ENCODE assay signal across 12 cellular contexts in the genomic region with DNA sequence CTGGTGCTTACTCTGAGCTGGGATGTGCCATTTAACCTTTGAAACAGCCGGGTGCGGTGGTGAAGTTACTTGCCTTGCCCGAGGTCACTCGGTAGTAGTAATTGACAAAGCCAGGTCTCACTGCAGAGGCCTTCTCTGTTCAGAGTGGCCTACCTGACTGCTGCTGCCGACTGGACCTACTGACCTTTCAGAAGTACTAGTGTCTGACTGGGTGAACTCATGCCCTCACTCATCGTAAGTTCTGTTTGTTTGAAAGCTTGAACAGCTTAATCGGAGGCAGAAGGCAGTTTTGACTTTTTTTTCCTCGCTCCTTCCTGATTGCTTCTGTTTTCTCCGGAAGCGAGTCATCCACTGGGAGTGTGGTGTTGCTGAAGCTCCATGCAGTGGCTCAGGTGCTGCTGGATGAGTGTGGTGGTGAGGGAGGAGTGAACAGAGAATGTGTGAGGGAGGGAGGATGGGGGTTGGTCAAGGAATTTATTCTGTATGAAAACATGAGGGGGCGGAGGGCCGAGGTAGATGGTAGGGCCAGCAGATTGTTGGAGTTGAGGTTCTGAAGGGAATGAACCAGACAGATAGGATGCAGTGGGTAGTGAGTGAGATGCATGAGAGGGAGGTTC. TPM values are rescaled to one million over a fixed set of nuclear protein-coding genes. Genes with fewer than 3 reads are reported as not detected.
DNase-seq lines count a peak whose midpoint lies in the region; ATAC-seq and TF ChIP-seq lines count a peak whose summit lies in the region.
"Had no signal": no experiment of that assay in that cellular context is flagged by ENCODE, and none has a peak within 500 bp of the region (broad histone marks: within the 10 kb centered on the region; RNA-seq: fewer than 3 reads in every experiment).

No MANE protein-coding gene starts in this region.

- H4K5ac ChIP-seq in IMR-90 (ENCODE audit: low read depth, low read length), result peak overlapping the region; percentile 82

- H3K27me3 ChIP-seq in IMR-90 (ENCODE audit: control insufficient read depth, insufficient read depth, low read length), result no peaks in the 10 kb centered on the region; the same call in 1 of the 2 replicates

- dilution Hi-C loops in IMR-90 (cut with HindIII; ENCODE audit: low sequenced_read_pairs, unreplicated experiment), result no loop called here

- H3K9me1 ChIP-seq in IMR-90 (ENCODE audit: insufficient read depth, low read length), result peaks cover 23% of the 10 kb centered on the region

- H2BK20ac ChIP-seq in IMR-90 (ENCODE audit: low read depth, low read length), result peak overlapping the region; percentile 90

- TF ChIP-seq CTCF in IMR-90 (conservative IDR thresholded peaks at IDR 0.05; ENCODE audit: low read depth, low read length) (no peak), chondrocyte (IDR thresholded peaks at IDR 0.05) (no peak), mucosa of descending colon (IDR thresholded peaks at IDR 0.05) (no peak)

- H3K27me3 Mint-ChIP-seq in chondrocyte (ENCODE audit: low read depth), result no peaks in the 10 kb centered on the region

- CTCF ChIA-PET in IMR-90 (lab: Yijun Ruan, JAX), result no interaction called here

- TF ChIP-seq POLR2A in IMR-90 (IDR thresholded peaks at IDR 0.05; ENCODE audit: low read depth, low read length), result no peak

- no peak overlapping the region for H3K4me3 ChIP-seq in IMR-90 (ENCODE audit: insufficient read depth, low read depth, low read length)
- H3K4me3 ChIP-seq in mucosa of descending colon, result no peak overlapping the region

- no peak for TF ChIP-seq RAD21 in IMR-90 (IDR thresholded peaks at IDR 0.05; ENCODE audit: low read length)

- H4K8ac ChIP-seq in IMR-90 (ENCODE audit: low read depth in 2 of 2, low read length in 2 of 2), result peak overlapping the region; percentile 46 to 92; a peak in 3 of 4 replicates

- H2BK120ac ChIP-seq in IMR-90 (ENCODE audit: low read depth, low read length), result peak overlapping the region; percentile 83

- H3K4me1 Mint-ChIP-seq in chondrocyte (ENCODE audit: low read depth), result peaks cover 57% of the 10 kb centered on the region

- H3K9ac ChIP-seq in IMR-90 (ENCODE audit: low read depth, low read length), result no peak overlapping the region

- BruUV-seq in IMR-90 (replicated peaks; lab: Mats Ljungman, UMichigan), result no TSS peak

- H3K4ac ChIP-seq in IMR-90 (ENCODE audit: low read depth, low read length), result peak overlapping the region; percentile 80

- H3K18ac ChIP-seq in IMR-90 (ENCODE audit: low read depth, low read length), result peak overlapping the region; percentile 62; the same call in 1 of the 2 replicates

- DNase-seq in ACHN (peak; percentile 50), IMR-90 (peak; percentile 78), chondrocyte (ENCODE audit: low spot score) (no peak), mucosa of descending colon (peak in 2 of 3 donors; percentile 57 to 66), NCI-H345 treated with DMSO at 0.1 percent for 48 hours (lab: John Stamatoyannopoulos, UW; ENCODE audit: unreplicated experiment) (no peak)
- DNase-seq: DMS79, GOT3, NCI-H82 had no signal

- no peaks in the 10 kb centered on the region for H4K20me1 ChIP-seq in IMR-90 (ENCODE audit: insufficient read depth, low read length)

- no peaks in the 10 kb centered on the region for H3K79me1 ChIP-seq in IMR-90 (ENCODE audit: low read depth in 1 of 2, low read length in 2 of 2)

- no peak overlapping the region for H3K4me3 Mint-ChIP-seq in chondrocyte (ENCODE audit: unreplicated experiment)

- H3K56ac ChIP-seq in IMR-90 (ENCODE audit: extremely low read depth, insufficient read depth, low read length), result no peak overlapping the region

- POLR2A ChIA-PET in IMR-90 (lab: Charles Lee; ENCODE audit: unreplicated experiment), result no interaction called here

- peak overlapping the region; percentile 73 for H2BK5ac ChIP-seq in IMR-90 (ENCODE audit: low read depth, low read length, poor library complexity, severe bottlenecking)

- peak overlapping the region; percentile 81 for H4K91ac ChIP-seq in IMR-90 (ENCODE audit: insufficient read depth, low read depth, low read length)

- intact Hi-C loops in IMR-90 (cut with micrococcal nuclease), result no loop called here
- intact Hi-C loops in mucosa of descending colon (cut with DNase I, micrococcal nuclease), result no loop called here

- H3K27ac ChIP-seq in IMR-90 (ENCODE audit: insufficient read depth, low read length), result peak overlapping the region; percentile 16; the same call in 1 of the 2 replicates

- no peak overlapping the region for H2AK9ac ChIP-seq in IMR-90 (replicated peaks; ENCODE audit: low read depth, low read length, poor library complexity)

- H3K36me3 ChIP-seq in IMR-90 (ENCODE audit: control insufficient read depth, insufficient read depth, low read length), result no peaks in the 10 kb centered on the region
- H3K36me3 ChIP-seq in mucosa of descending colon (ENCODE audit: low read depth), result no peaks in the 10 kb centered on the region

- peak overlapping the region; percentile 80; the same call in 2 of the 3 replicates for H2BK15ac ChIP-seq in IMR-90 (ENCODE audit: low read depth, low read length)

- in situ Hi-C loops in ACHN (cut with HindIII; ENCODE audit: low pct_ligation_motif_present, low pct_unique_long_range_greater_than_20kb, low sequenced_read_pairs), result no loop called here
- in situ Hi-C loops in IMR-90 (cut with MboI; ENCODE audit: low sequenced_read_pairs), result no loop called here

- ATAC-seq in IMR-90 (ENCODE audit: low read depth) (peak; percentile 50), mucosa of descending colon (peak; percentile 18), GM18858 (IDR thresholded peaks at IDR 0.05; ENCODE audit: unreplicated experiment) (no peak), GM21526 (IDR thresholded peaks at IDR 0.05; ENCODE audit: low FRiP score, unreplicated experiment) (no peak), GM21737 (IDR thresholded peaks at IDR 0.05; ENCODE audit: unreplicated experiment) (no peak)

- peak overlapping the region; percentile 60; the same call in 1 of the 2 replicates for H3K23ac ChIP-seq in IMR-90 (ENCODE audit: low read depth, low read length)

- H3K4me1 ChIP-seq in IMR-90 (ENCODE audit: control insufficient read depth, insufficient read depth, low read length), result peaks cover 21% of the 10 kb centered on the region
- H3K4me1 ChIP-seq in mucosa of descending colon (ENCODE audit: low read depth), result peaks cover 49% of the 10 kb centered on the region

- H3K27ac Mint-ChIP-seq in chondrocyte (ENCODE audit: unreplicated experiment), result peak overlapping the region; percentile 82

- H2AFZ ChIP-seq in IMR-90 (replicated peaks; ENCODE audit: low read length, poor library complexity), result peak overlapping the region; percentile 80

- H3K14ac ChIP-seq in IMR-90 (replicated peaks; ENCODE audit: low read depth, low read length), result peak overlapping the region; percentile 90

- H3K9me3 ChIP-seq in IMR-90 (ENCODE audit: control insufficient read depth, insufficient read depth, low read length) (no peaks in the 10 kb centered on the region), mucosa of descending colon (no peaks in the 10 kb centered on the region)

- peak overlapping the region; percentile 24; the same call in 1 of the 2 replicates for H3K4me2 ChIP-seq in IMR-90 (ENCODE audit: low read depth, low read length)

- peak overlapping the region; percentile 57 for H2AK5ac ChIP-seq in IMR-90 (ENCODE audit: low read depth, low read length)

- H3K36me3 Mint-ChIP-seq in chondrocyte (ENCODE audit: low read depth), result no peaks in the 10 kb centered on the region

- WGBS in IMR-90 (ENCODE audit: extremely low coverage in 2 of 2, insufficient read length in 1 of 2), 2 experiments, result 39% methylated on average over 11 of the region's 12 CpGs; no CpG with 5 or more reads in 1 of the 2 experiments

- H3K9me3 Mint-ChIP-seq in chondrocyte (ENCODE audit: low read depth), result no peaks in the 10 kb centered on the region

TF ChIP-seq in IMR-90, 13 proteins besides CTCF, POLR2A, EP300 and RAD21:
- TF ChIP-seq FOS (IDR thresholded peaks at IDR 0.05; ENCODE audit: low read depth, low read length) (0 out of 2 replicates have a peak, but pooled peaks have one; percentile 29), BHLHE40 (IDR thresholded peaks at IDR 0.05; ENCODE audit: low read depth, low read length) (peak; percentile 57; the same call in 1 of the 2 replicates), NFE2L2 (IDR thresholded peaks at IDR 0.05; ENCODE audit: low read depth, low read length) (no peak)
TF ChIP-seq in IMR-90: peak in this region for 2.

RNA-seq across cellular contexts. Expression of a gene that starts 2.7 kb away (rescaled TPM):
- 0.28 and 0.54 TPM in 2 replicates for total RNA-seq in IMR-90 (2012; rRNA removed)
- 1.2 and 2.2 TPM in 2 replicates for polyA plus RNA-seq in IMR-90 (2012; rRNA removed)
- polyA plus RNA-seq in IMR-90 (2012; cell fraction: cytosol; rRNA removed), result 1.2 and 1.8 TPM in 2 replicates
- 1.2 and 1.3 TPM in 2 replicates for polyA plus RNA-seq in IMR-90 (2012; cell fraction: nucleus; rRNA removed; ENCODE audit: low replicate concordance)
- 21.3 to 28.0 TPM (median 26.4 TPM) in 3 replicates for total RNA-seq in chondrocyte
- 100 to 1,000 TPM; 355 to 802 (median 787) TPM for total RNA-seq in mucosa of descending colon

RNA-seq across cellular contexts. Expression of a gene that starts 10.9 kb away (rescaled TPM):
- not detected in 2 replicates for total RNA-seq in IMR-90 (2012; rRNA removed)
- polyA plus RNA-seq in IMR-90 (2012; rRNA removed), result 0.84 and 2.0 TPM in 2 replicates
- polyA plus RNA-seq in IMR-90 (2012; cell fraction: cytosol; rRNA removed), result 5.4 and 10.2 TPM in 2 replicates
- 2.1 and 3.5 TPM in 2 replicates for polyA plus RNA-seq in IMR-90 (2012; cell fraction: nucleus; rRNA removed; ENCODE audit: low replicate concordance)
- total RNA-seq in chondrocyte, result 132 to 297 TPM (median 295 TPM) in 3 replicates
- total RNA-seq in mucosa of descending colon, result 100 to 1,000 TPM in 1 of 3 donors, 10 to 100 TPM in 1, 1 to 10 TPM in 1; 9.0 to 186 (median 19.9) TPM

RNA-seq across cellular contexts. Expression of a gene that starts 37.0 kb away (rescaled TPM):
- total RNA-seq in IMR-90 (2012; rRNA removed), result 1.4 TPM in 1 of 2 replicates, not detected in the other
- 0.80 and 0.96 TPM in 2 replicates for polyA plus RNA-seq in IMR-90 (2012; rRNA removed)
- 0.44 and 3.1 TPM in 2 replicates for polyA plus RNA-seq in IMR-90 (2012; cell fraction: cytosol; rRNA removed)
- not detected in 2 replicates for polyA plus RNA-seq in IMR-90 (2012; cell fraction: nucleus; rRNA removed; ENCODE audit: low replicate concordance)
- total RNA-seq in chondrocyte, result 2.0 to 5.2 TPM (median 2.0 TPM) in 3 replicates
- total RNA-seq in mucosa of descending colon, result 100 to 1,000 TPM in 2 of 3 donors, 10 to 100 TPM in 1; 82.5 to 310 (median 235) TPM

RNA-seq across cellular contexts. Expression of a gene that starts 43.1 kb away (rescaled TPM):
- total RNA-seq in IMR-90 (2012; rRNA removed) (3.2 and 4.2 TPM in 2 replicates), chondrocyte (2.1 to 4.8 TPM (median 2.4 TPM) in 3 replicates), mucosa of descending colon (under 1 TPM in 1 of 3 donors, not detected in 2; 0.22 TPM)
- 5.5 and 6.3 TPM in 2 replicates for polyA plus RNA-seq in IMR-90 (2012; rRNA removed)
- 3.5 and 3.9 TPM in 2 replicates for polyA plus RNA-seq in IMR-90 (2012; cell fraction: cytosol; rRNA removed)
- 9.4 and 15.8 TPM in 2 replicates for polyA plus RNA-seq in IMR-90 (2012; cell fraction: nucleus; rRNA removed; ENCODE audit: low replicate concordance)
- total RNA-seq: subcutaneous adipose tissue had no signal

RNA-seq across cellular contexts. Expression of a gene that starts 48.7 kb away (rescaled TPM):
- total RNA-seq in IMR-90 (2012; rRNA removed) (72.2 and 78.9 TPM in 2 replicates), chondrocyte (93.3 to 101 TPM (median 97.8 TPM) in 3 replicates), mucosa of descending colon (10 to 100 TPM; 21.4 to 31.5 (median 23.9) TPM)
- 162 and 165 TPM in 2 replicates for polyA plus RNA-seq in IMR-90 (2012; rRNA removed)
- polyA plus RNA-seq in IMR-90 (2012; cell fraction: cytosol; rRNA removed), result 95.0 and 225 TPM in 2 replicates
- polyA plus RNA-seq in IMR-90 (2012; cell fraction: nucleus; rRNA removed; ENCODE audit: low replicate concordance), result 92.8 and 241 TPM in 2 replicates

Comparison
In these comparisons a context has a peak if more than half of its experiments do, and no peak if none do; other contexts are left out.
1. DNase-seq: peak in ACHN (single experiment), IMR-90 (single experiment) and mucosa of descending colon (2 of 3); none in chondrocyte (single experiment) and NCI-H345 treated with DMSO at 0.1 percent for 48 hours (single experiment).
2. ATAC-seq: peak in IMR-90 (single experiment) and mucosa of descending colon (single experiment); none in GM18858 (single experiment), GM21526 (single experiment) and GM21737 (single experiment).
3. RNA of a gene that starts 2.7 kb away (total RNA-seq): 355 to 802 TPM in mucosa of descending colon and 21.3 to 28.0 TPM in chondrocyte; 0.28 to 0.54 TPM in IMR-90; every median in the first group is over 10 times any median in the second.
4. RNA of a gene that starts 37.0 kb away (total RNA-seq): 82.5 to 310 TPM in mucosa of descending colon; 2.0 to 5.2 TPM in chondrocyte and 1.4 TPM in IMR-90; every median in the first group is over 10 times any median in the second.